14 cellular contexts compared by ENCODE assay signal in the genomic region with DNA sequence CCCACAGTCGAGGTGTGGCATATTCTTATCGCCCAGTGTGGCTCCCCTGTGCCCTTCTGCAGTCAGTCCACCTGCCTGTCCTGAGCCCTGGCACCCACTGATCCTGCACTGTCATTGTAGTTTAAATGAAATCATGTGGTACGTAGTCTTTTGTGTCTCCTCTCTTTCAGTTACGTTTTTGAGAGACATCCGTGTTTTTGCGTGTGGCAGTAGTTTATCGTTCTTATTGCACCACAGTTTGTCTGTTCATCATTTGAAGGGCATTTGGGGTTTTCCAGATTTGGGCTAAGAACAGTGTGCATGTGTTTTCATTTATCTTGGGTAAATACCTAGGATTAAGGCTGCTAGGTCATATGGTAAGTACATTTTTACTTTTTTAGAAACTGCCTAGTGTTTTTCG. TPM values are rescaled to one million over a fixed set of nuclear protein-coding genes. Genes with fewer than 3 reads are reported as not detected.
DNase-seq lines count a peak whose midpoint lies in the region; ATAC-seq and TF ChIP-seq lines count a peak whose summit lies in the region.
"Had no signal": no experiment of that assay in that cellular context is flagged by ENCODE, and none has a peak within 500 bp of the region (broad histone marks: within the 10 kb centered on the region; RNA-seq: fewer than 3 reads in every experiment).

No MANE protein-coding gene starts in this region.

- H2AFZ ChIP-seq in KMS-11 (ENCODE audit: low read depth), result no peak overlapping the region

- no peaks in the 10 kb centered on the region for H4K20me1 ChIP-seq in KMS-11 (ENCODE audit: insufficient read depth)

- DNase-seq in AG20443 (ENCODE audit: low spot score) (peak; percentile 63), dedifferentiated amniotic fluid mesenchymal stem cell (ENCODE audit: extremely low spot score) (peak; percentile 97), sciatic nerve (ENCODE audit: low spot score) (no peak), Right ventricle myocardium superior (no peak), NCI-H2081 treated with DMSO at 0.1 percent for 48 hours (lab: John Stamatoyannopoulos, UW) (no peak)
- no peak for DNase-seq in activated naive CD4-positive, alpha-beta T cell treated with Interleukin-2 at 50 U/mL for 16 hours
- no peak for DNase-seq in activated naive CD4-positive, alpha-beta T cell treated with anti-CD3 and anti-CD28 coated beads, Interleukin-2, amount 50 U/mL, for 16 hours
- DNase-seq: activated CD4-positive, alpha-beta T cell treated with anti-CD3 and anti-CD28 coated beads for 4 hours; DND-41; NCI-H2029; stimulated activated naive CD8-positive, alpha-beta T cell treated with anti-CD3 and anti-CD28 coated beads, Interleukin-15, amount 100 ng/mL, for 72 hours had no signal

- no peaks in the 10 kb centered on the region for H3K36me3 ChIP-seq in KMS-11 (ENCODE audit: insufficient read depth)

- ATAC-seq in sciatic nerve (peak; percentile 58), Right ventricle myocardium superior (ENCODE audit: poor library complexity) (no peak)
- ATAC-seq: stimulated activated naive CD8-positive, alpha-beta T cell treated with anti-CD3 and anti-CD28 coated beads, Interleukin-15, amount 100 ng/mL, for 72 hours had no signal

- peak overlapping the region; percentile 75 for H3K4me2 ChIP-seq in KMS-11

- peaks cover 55% of the 10 kb centered on the region for H3K4me1 ChIP-seq in KMS-11 (ENCODE audit: low read depth, poor library complexity, severe bottlenecking)

- H3K27me3 ChIP-seq in KMS-11 (ENCODE audit: insufficient read depth, low read depth), result no peaks in the 10 kb centered on the region

- intact Hi-C loops in sciatic nerve (cut with DNase I), result no loop called here
- intact Hi-C loops in Right ventricle myocardium superior (cut with DNase I), result no loop called here

- H3K4me3 ChIP-seq in KMS-11 (IDR thresholded peaks at IDR 0.05; ENCODE audit: insufficient read depth, low read depth, low read length), result no peak overlapping the region
- H3K4me3 ChIP-seq: skin epidermis had no signal

- 0 out of 2 replicates have a peak, but pooled peaks cover 8% of the 10 kb centered on the region for H3K79me2 ChIP-seq in KMS-11 (ENCODE audit: insufficient read depth, low read depth)

- H3K9ac ChIP-seq in KMS-11, result peak overlapping the region; percentile 52; the same call in 1 of the 2 replicates

- peak overlapping the region; percentile 87 for H3K27ac ChIP-seq in KMS-11
- H3K27ac ChIP-seq: C4-2B had no signal

- TF ChIP-seq CTCF in KMS-11 (conservative IDR thresholded peaks at IDR 0.05; ENCODE audit: low read depth, low read length), result no peak

RNA-seq across cellular contexts. Expression of a gene that starts 49.3 kb away (rescaled TPM):
- total RNA-seq in sciatic nerve (8.2 TPM), Right ventricle myocardium superior (7.9 TPM)

RNA-seq across cellular contexts. Expression of a gene that starts 53.4 kb away (rescaled TPM):
- total RNA-seq in sciatic nerve, result 14.4 TPM
- 5.1 TPM for total RNA-seq in Right ventricle myocardium superior

Comparison
In these comparisons a context has a peak if more than half of its experiments do, and no peak if none do; other contexts are left out.
1. DNase-seq: peak in AG20443 (single experiment) and dedifferentiated amniotic fluid mesenchymal stem cell (single experiment); none in sciatic nerve (single experiment), Right ventricle myocardium superior (single experiment), activated naive CD4-positive, alpha-beta T cell treated with Interleukin-2 at 50 U/mL for 16 hours (single experiment), activated naive CD4-positive, alpha-beta T cell treated with anti-CD3 and anti-CD28 coated beads, Interleukin-2, amount 50 U/mL, for 16 hours (single experiment) and NCI-H2081 treated with DMSO at 0.1 percent for 48 hours (single experiment).